ENCODE assay signal across 25 cellular contexts in the genomic region with DNA sequence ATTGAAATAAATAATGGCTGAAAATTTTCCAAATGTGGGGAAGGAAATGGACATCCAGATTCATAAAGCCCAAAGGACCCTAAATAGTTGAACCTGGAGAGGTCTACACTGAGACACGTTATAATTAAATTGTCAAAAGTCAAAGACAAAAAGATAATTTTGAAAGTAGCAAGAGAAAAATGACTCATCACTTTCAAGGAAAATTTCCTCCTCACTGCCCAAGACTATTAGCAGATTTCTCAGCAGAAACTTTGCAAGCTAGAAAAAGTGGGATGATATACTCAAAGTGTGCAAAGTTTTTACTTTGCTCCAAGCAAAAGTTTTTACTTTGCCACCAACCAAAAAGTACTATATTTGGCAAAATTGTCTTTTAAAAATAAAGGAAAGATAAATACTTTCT. TPM values are rescaled to one million over a fixed set of nuclear protein-coding genes. Genes with fewer than 3 reads are reported as not detected.
A peak's percentile ranks its signal among the peaks of the same experiment; 100 is the strongest.
DNase-seq lines count a peak whose midpoint lies in the region; ATAC-seq, FAIRE-seq and TF ChIP-seq lines count a peak whose summit lies in the region.
"Had no signal": no experiment of that assay in that cellular context is flagged by ENCODE, and none has a peak within 500 bp of the region (broad histone marks: within the 10 kb centered on the region; RNA-seq: fewer than 3 reads in every experiment).

No MANE protein-coding gene starts in this region.

- H3K27me3 Mint-ChIP-seq in chondrocyte (ENCODE audit: low read depth) = peaks cover 21% of the 10 kb centered on the region

- POLR2A ChIA-PET in A549 (lab: Yijun Ruan, JAX) = no interaction called here

- no peak for TF ChIP-seq RAD21 in A549 (conservative IDR thresholded peaks at IDR 0.05 in 1 of 2, IDR thresholded peaks at IDR 0.05 in 1 of 2)

- peak overlapping the region; percentile 18 for H3K27ac Mint-ChIP-seq in chondrocyte (ENCODE audit: unreplicated experiment)
- H3K27ac Mint-ChIP-seq: activated naive CD4-positive, alpha-beta T cell treated with anti-CD3 and anti-CD28 coated beads, Interleukin-2, amount 50 U/mL, for 72 hours; progenitor cell of endocrine pancreas; T-helper 2 cell treated with Interferon-gamma antibody and Interleukin-4, amounts not matched to agents 5 μg/mL and 100 μg/mL, for 36 hours had no signal

- no peak overlapping the region for H3K4me3 ChIP-seq in A549
- H3K4me3 ChIP-seq: esophagus muscularis mucosa, gastrocnemius medialis, lower lobe of right lung, upper lobe of right lung had no signal

- peaks cover 1% of the 10 kb centered on the region for H3K36me3 Mint-ChIP-seq in chondrocyte (ENCODE audit: low read depth)
- H3K36me3 Mint-ChIP-seq: activated naive CD4-positive, alpha-beta T cell treated with anti-CD3 and anti-CD28 coated beads, Interleukin-2, amount 50 U/mL, for 72 hours had no signal

- H3K4me3 Mint-ChIP-seq in chondrocyte (ENCODE audit: unreplicated experiment) = no peak overlapping the region
- H3K4me3 Mint-ChIP-seq: T-helper 2 cell treated with Interferon-gamma antibody and Interleukin-4, amounts not matched to agents 5 μg/mL and 100 μg/mL, for 36 hours had no signal

- H3K4me1 ChIP-seq in A549 = peaks cover 21% of the 10 kb centered on the region
- H3K4me1 ChIP-seq: esophagus muscularis mucosa, gastrocnemius medialis, lower lobe of right lung, upper lobe of right lung had no signal

- no peaks in the 10 kb centered on the region; the same call in 2 of the 3 replicates for H3K9me3 ChIP-seq in A549
- H3K9me3 ChIP-seq: lower lobe of right lung, upper lobe of right lung had no signal

- no peak for TF ChIP-seq EP300 in A549 (IDR thresholded peaks at IDR 0.05)

- CTCF ChIA-PET in A549 (lab: Yijun Ruan, JAX) = interaction anchor here (1.1 to 3.0 kb wide), 9 partner anchors 10 to 548 kb away, joined by 3 to 27 read pairs (median 4); no protein-coding TSS in a partner anchor

- peak overlapping the region; percentile 3 to 54; a peak in 3 of 6 replicates for H3K27ac ChIP-seq in A549
- H3K27ac ChIP-seq: esophagus muscularis mucosa, gastrocnemius medialis, lower lobe of right lung, upper lobe of right lung, WERI-Rb-1 had no signal

- TF ChIP-seq POLR2A in A549 (IDR thresholded peaks at IDR 0.05; ENCODE audit: low read length) = no peak

- ATAC-seq in A549 = no peak
- ATAC-seq: activated naive CD4-positive, alpha-beta T cell treated with anti-CD3 and anti-CD28 coated beads, Interleukin-2, amount 50 U/mL, for 72 hours; gastrocnemius medialis; lower lobe of right lung; upper lobe of right lung had no signal

- TF ChIP-seq CTCF in A549 (IDR thresholded peaks at IDR 0.05) (no peak), chondrocyte (IDR thresholded peaks at IDR 0.05) (no peak)

- H3K4me1 Mint-ChIP-seq in chondrocyte (ENCODE audit: low read depth) = peaks cover 13% of the 10 kb centered on the region

- DNase-seq in A549 (ENCODE audit: low read depth in 1 of 2, low spot score in 1 of 2) (no peak), M059J (ENCODE audit: low read depth) (peak; percentile 49), chondrocyte (ENCODE audit: low spot score) (no peak), HCEC 1CT (no peak), islet precursor cell (no peak)
- DNase-seq in activated naive CD4-positive, alpha-beta T cell treated with anti-CD3 and anti-CD28 coated beads, Interleukin-2, amount 50 U/mL, for 16 hours = no peak
- DNase-seq: activated CD4-positive, alpha-beta T cell treated with anti-CD3 and anti-CD28 coated beads, Interleukin-2, amount 50 U/mL, for 1 hour; C1 segment of cervical spinal cord; effector CD8-positive, alpha-beta T cell; gastrocnemius medialis; hippocampal formation; lower lobe of right lung; MM.1S; NCI-H1417 treated with DMSO at 0.1 percent for 48 hours; upper lobe of right lung; WERI-Rb-1 had no signal

- H3K4me2 ChIP-seq in A549 = no peak overlapping the region

- no peak for FAIRE-seq in A549 (lab: Jason Lieb, UNC)
- FAIRE-seq: D721Med, H54 had no signal

- 27% methylated on average over 1 of the region's 1 CpG for WGBS in A549 (ENCODE audit: missing lambda C conversion rate)

- peaks cover 8% of the 10 kb centered on the region for H3K9me3 Mint-ChIP-seq in chondrocyte (ENCODE audit: low read depth)
- H3K9me3 Mint-ChIP-seq: T-helper 2 cell treated with Interferon-gamma antibody and Interleukin-4, amounts not matched to agents 5 μg/mL and 100 μg/mL, for 36 hours had no signal

TF ChIP-seq in A549, 52 proteins besides CTCF, POLR2A, EP300 and RAD21:
- TF ChIP-seq FOSL2 (IDR thresholded peaks at IDR 0.05) (0 out of 2 replicates have a peak, but pooled peaks have one; percentile 9), FOSL2 (CRISPR knock-in tag; IDR thresholded peaks at IDR 0.05) (peak; percentile 89), NFE2L2 (conservative IDR thresholded peaks at IDR 0.05; ENCODE audit: low read length) (peak; percentile 66), MAFK (IDR thresholded peaks at IDR 0.05; ENCODE audit: partially characterized antibody) (peak; percentile 85), CEBPB (IDR thresholded peaks at IDR 0.05) (no peak)

RNA-seq across cellular contexts. Expression of gene KRT83, which starts 15.9 kb away (rescaled TPM):
- 11.6 and 20.4 TPM in 2 replicates for polyA plus RNA-seq in A549 (2011; rRNA removed)
- 2.3 TPM in 2 replicates for polyA plus RNA-seq in A549 (2012; cell fraction: cytosol; rRNA removed)
- 1.4 and 1.8 TPM in 2 replicates for polyA plus RNA-seq in A549 (2012; cell fraction: nucleus; rRNA removed)
- 43.3 to 52.1 TPM (median 44.8 TPM) in 3 replicates for polyA plus RNA-seq in A549 (2017; fragmentation: RNase III; extraction: RNeasy Plus Mini Kit Qiagen cat#74134 plus additional on column Dnase treatment)
- polyA minus RNA-seq in A549 (2011; rRNA and poly(A)+ RNA removed) = 3.5 and 4.8 TPM in 2 replicates
- total RNA-seq in M059J (2014; rRNA removed; shearing (Covaris generic)) = 0.22 TPM in 1 of 2 replicates, not detected in the other
- not detected in 3 replicates for total RNA-seq in chondrocyte
- total RNA-seq: activated naive CD4-positive, alpha-beta T cell treated with anti-CD3 and anti-CD28 coated beads, Interleukin-2, amount 50 U/mL, for 72 hours; esophagus muscularis mucosa; lower lobe of right lung; mucosa of gallbladder; progenitor cell of endocrine pancreas; subcutaneous adipose tissue; upper lobe of right lung had no signal

RNA-seq across cellular contexts. Expression of gene KRT85, which starts 30.2 kb away (rescaled TPM):
- 0.07 TPM in 1 of 2 replicates, not detected in the other for polyA plus RNA-seq in A549 (2011; rRNA removed)
- polyA plus RNA-seq in A549 (2012; cell fraction: cytosol; rRNA removed) = 0.04 and 0.09 TPM in 2 replicates
- polyA plus RNA-seq in A549 (2012; cell fraction: nucleus; rRNA removed) = 0.04 TPM in 2 replicates
- polyA plus RNA-seq in A549 (2017; fragmentation: RNase III; extraction: RNeasy Plus Mini Kit Qiagen cat#74134 plus additional on column Dnase treatment) = 2.9 to 4.8 TPM (median 3.7 TPM) in 3 replicates
- polyA minus RNA-seq in A549 (2011; rRNA and poly(A)+ RNA removed) = not detected in 2 replicates
- not detected in 2 replicates for total RNA-seq in M059J (2014; rRNA removed; shearing (Covaris generic))
- not detected in 3 replicates for total RNA-seq in chondrocyte
- total RNA-seq: activated naive CD4-positive, alpha-beta T cell treated with anti-CD3 and anti-CD28 coated beads, Interleukin-2, amount 50 U/mL, for 72 hours; esophagus muscularis mucosa; gastrocnemius medialis; lower lobe of right lung; mucosa of gallbladder; NCI-H460; progenitor cell of endocrine pancreas; subcutaneous adipose tissue; upper lobe of right lung had no signal

RNA-seq across cellular contexts. Expression of gene KRT81, which starts 45.7 kb away (rescaled TPM):
- polyA plus RNA-seq in A549 (2011; rRNA removed) = 1,799 and 1,935 TPM in 2 replicates
- 4,307 and 4,853 TPM in 2 replicates for polyA plus RNA-seq in A549 (2012; cell fraction: cytosol; rRNA removed)
- 4,173 and 4,472 TPM in 2 replicates for polyA plus RNA-seq in A549 (2012; cell fraction: nucleus; rRNA removed)
- 3,419 to 3,643 TPM (median 3,445 TPM) in 3 replicates for polyA plus RNA-seq in A549 (2017; fragmentation: RNase III; extraction: RNeasy Plus Mini Kit Qiagen cat#74134 plus additional on column Dnase treatment)
- 632 and 835 TPM in 2 replicates for polyA minus RNA-seq in A549 (2011; rRNA and poly(A)+ RNA removed)
- total RNA-seq in M059J (2014; rRNA removed; shearing (Covaris generic)) = 320 and 412 TPM in 2 replicates
- total RNA-seq in chondrocyte = 1.1 to 2.2 TPM (median 1.3 TPM) in 3 replicates
- total RNA-seq: activated naive CD4-positive, alpha-beta T cell treated with anti-CD3 and anti-CD28 coated beads, Interleukin-2, amount 50 U/mL, for 72 hours; gastrocnemius medialis; lower lobe of right lung; progenitor cell of endocrine pancreas; subcutaneous adipose tissue; upper lobe of right lung had no signal

RNA-seq across cellular contexts. Expression of gene KRT84, which starts 48.4 kb away (rescaled TPM):
- polyA plus RNA-seq in A549 (2011; rRNA removed) (not detected in 2 replicates), A549 (2017; fragmentation: RNase III; extraction: RNeasy Plus Mini Kit Qiagen cat#74134 plus additional on column Dnase treatment) (not detected in 3 replicates)
- polyA plus RNA-seq in A549 (2012; cell fraction: cytosol; rRNA removed) = 0.01 and 0.03 TPM in 2 replicates
- 0.02 and 0.05 TPM in 2 replicates for polyA plus RNA-seq in A549 (2012; cell fraction: nucleus; rRNA removed)
- polyA minus RNA-seq in A549 (2011; rRNA and poly(A)+ RNA removed) = not detected in 2 replicates
- not detected in 2 replicates for total RNA-seq in M059J (2014; rRNA removed; shearing (Covaris generic))
- not detected in 3 replicates for total RNA-seq in chondrocyte
- total RNA-seq: activated naive CD4-positive, alpha-beta T cell treated with anti-CD3 and anti-CD28 coated beads, Interleukin-2, amount 50 U/mL, for 72 hours; esophagus muscularis mucosa; gastrocnemius medialis; lower lobe of right lung; mucosa of gallbladder; NCI-H460; progenitor cell of endocrine pancreas; subcutaneous adipose tissue; upper lobe of right lung had no signal

Comparison
In these comparisons a context has a peak if more than half of its experiments do, and no peak if none do; other contexts are left out.
1. RNA of gene KRT81, which starts 45.7 kb away (total RNA-seq): 320 to 412 TPM in M059J; 1.1 to 2.2 TPM in chondrocyte; every median in the first group is over 10 times any median in the second.